ENCODE assay signal across 8 cellular contexts in the genomic region with DNA sequence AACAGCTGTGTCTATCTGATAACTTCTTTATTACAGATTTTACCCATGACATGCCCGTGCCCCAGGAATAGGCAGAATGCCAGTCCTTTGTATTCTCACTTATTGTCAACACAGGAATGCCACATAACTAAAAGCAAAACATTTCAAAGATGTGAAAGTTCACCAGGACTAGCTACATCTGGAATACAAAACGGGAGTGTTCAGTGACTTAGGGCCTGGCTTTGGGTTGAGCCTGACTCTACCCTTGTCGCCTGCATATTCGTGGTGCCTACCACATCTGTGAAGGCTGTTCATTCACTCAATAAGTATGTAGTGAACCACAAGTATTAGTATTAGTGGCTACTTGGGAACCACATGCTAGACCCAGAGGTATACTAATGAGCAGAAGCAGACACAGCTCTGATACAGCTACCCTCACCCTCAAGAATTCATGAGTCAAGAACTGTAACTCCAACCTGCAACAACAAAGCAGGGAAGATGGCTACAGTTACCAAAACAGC. TPM values are rescaled to one million over a fixed set of nuclear protein-coding genes. Genes with fewer than 3 reads are reported as not detected.
DNase-seq lines count a peak whose midpoint lies in the region; ATAC-seq and TF ChIP-seq lines count a peak whose summit lies in the region.

No MANE protein-coding gene starts in this region.

- H3K27ac Mint-ChIP-seq in activated naive CD4-positive, alpha-beta T cell treated with anti-CD3 and anti-CD28 coated beads for 36 hours = peak overlapping the region; percentile 96
- H3K27ac Mint-ChIP-seq in activated T-helper 17 cell treated with anti-CD3 and anti-CD28 coated beads, Interleukin-2, amount 50 U/mL, for 72 hours = peak overlapping the region; percentile 79
- H3K27ac Mint-ChIP-seq in glutamatergic neuron (ENCODE audit: unreplicated experiment) = no peak overlapping the region

- H3K9ac ChIP-seq in mucosa of stomach (ENCODE audit: low read length) = peak overlapping the region; percentile 48

- H3K9me3 Mint-ChIP-seq in activated naive CD4-positive, alpha-beta T cell treated with anti-CD3 and anti-CD28 coated beads for 36 hours = no peaks in the 10 kb centered on the region
- no peaks in the 10 kb centered on the region for H3K9me3 Mint-ChIP-seq in activated T-helper 17 cell treated with anti-CD3 and anti-CD28 coated beads, Interleukin-2, amount 50 U/mL, for 72 hours
- no peaks in the 10 kb centered on the region for H3K9me3 Mint-ChIP-seq in glutamatergic neuron (ENCODE audit: unreplicated experiment)

- peaks cover 47% of the 10 kb centered on the region for H3K4me1 ChIP-seq in mucosa of stomach (ENCODE audit: control insufficient read depth, insufficient read depth, low read length)

- H3K4me3 Mint-ChIP-seq in activated naive CD4-positive, alpha-beta T cell treated with anti-CD3 and anti-CD28 coated beads for 36 hours = peak overlapping the region; percentile 96
- H3K4me3 Mint-ChIP-seq in activated T-helper 17 cell treated with anti-CD3 and anti-CD28 coated beads, Interleukin-2, amount 50 U/mL, for 72 hours = peak overlapping the region; percentile 91
- no peak overlapping the region for H3K4me3 Mint-ChIP-seq in glutamatergic neuron (ENCODE audit: unreplicated experiment)

- ATAC-seq in HG03060 (IDR thresholded peaks at IDR 0.05; ENCODE audit: low read depth, unreplicated experiment) = peak; percentile 58
- peak; percentile 63 for ATAC-seq in activated T-helper 17 cell treated with anti-CD3 and anti-CD28 coated beads, Interleukin-2, amount 50 U/mL, for 72 hours (replicated peaks)

- no peaks in the 10 kb centered on the region for H3K27me3 ChIP-seq in mucosa of stomach (ENCODE audit: control insufficient read depth, insufficient read depth, low read length)

- no peaks in the 10 kb centered on the region for H3K27me3 Mint-ChIP-seq in activated naive CD4-positive, alpha-beta T cell treated with anti-CD3 and anti-CD28 coated beads for 36 hours (ENCODE audit: low read depth)
- H3K27me3 Mint-ChIP-seq in activated T-helper 17 cell treated with anti-CD3 and anti-CD28 coated beads, Interleukin-2, amount 50 U/mL, for 72 hours = no peaks in the 10 kb centered on the region
- H3K27me3 Mint-ChIP-seq in glutamatergic neuron (ENCODE audit: unreplicated experiment) = no peaks in the 10 kb centered on the region

- TF ChIP-seq CTCF in glutamatergic neuron (IDR thresholded peaks at IDR 0.05; ENCODE audit: partially characterized antibody, unreplicated experiment) = no peak

- intact Hi-C loops in activated naive CD4-positive, alpha-beta T cell treated with anti-CD3 and anti-CD28 coated beads for 36 hours (cut with micrococcal nuclease) = loop anchor here (1.0 to 5.0 kb wide), 4 partner anchors 8 to 1273 kb away; no protein-coding TSS in a partner anchor

- peak; percentile 60 for DNase-seq in activated naive CD4-positive, alpha-beta T cell treated with anti-CD3 and anti-CD28 coated beads for 36 hours
- DNase-seq in activated naive CD4-positive, alpha-beta T cell treated with anti-CD3 and anti-CD28 coated beads, Interleukin-2, amount 50 U/mL, for 16 hours = no peak
- DNase-seq in NCI-H1417 (lab: John Stamatoyannopoulos, UW) (no peak), glutamatergic neuron (no peak), NCI-H2081 treated with DMSO at 0.1 percent for 48 hours (lab: John Stamatoyannopoulos, UW) (no peak)

- H3K4me3 ChIP-seq in mucosa of stomach (ENCODE audit: low read length) = no peak overlapping the region

- H3K9me3 ChIP-seq in mucosa of stomach (ENCODE audit: control insufficient read depth, low read length) = no peaks in the 10 kb centered on the region

- peaks cover 48% of the 10 kb centered on the region for H3K36me3 Mint-ChIP-seq in activated naive CD4-positive, alpha-beta T cell treated with anti-CD3 and anti-CD28 coated beads for 36 hours (ENCODE audit: low read depth)
- peaks cover 54% of the 10 kb centered on the region for H3K36me3 Mint-ChIP-seq in activated T-helper 17 cell treated with anti-CD3 and anti-CD28 coated beads, Interleukin-2, amount 50 U/mL, for 72 hours (ENCODE audit: low read depth)
- no peaks in the 10 kb centered on the region for H3K36me3 Mint-ChIP-seq in glutamatergic neuron (ENCODE audit: unreplicated experiment)

- CTCF ChIA-PET in activated naive CD4-positive, alpha-beta T cell treated with anti-CD3 and anti-CD28 coated beads for 36 hours (lab: Charles Lee) = interaction anchor here (1.0 to 9.9 kb wide), 8 partner anchors 8 to 74 kb away, joined by 3 to 122 read pairs (median 4); no protein-coding TSS in a partner anchor

- peaks cover 64% of the 10 kb centered on the region for H3K4me1 Mint-ChIP-seq in activated naive CD4-positive, alpha-beta T cell treated with anti-CD3 and anti-CD28 coated beads for 36 hours (ENCODE audit: low read depth)
- H3K4me1 Mint-ChIP-seq in activated T-helper 17 cell treated with anti-CD3 and anti-CD28 coated beads, Interleukin-2, amount 50 U/mL, for 72 hours = peaks cover 48% of the 10 kb centered on the region
- H3K4me1 Mint-ChIP-seq in glutamatergic neuron (ENCODE audit: low read depth, unreplicated experiment) = no peaks in the 10 kb centered on the region

- no peaks in the 10 kb centered on the region for H3K36me3 ChIP-seq in mucosa of stomach (ENCODE audit: control insufficient read depth, insufficient read depth, low read length)

RNA-seq across cellular contexts. Expression of gene TNFSF10, which starts 2.8 kb away (rescaled TPM):
- total RNA-seq in activated naive CD4-positive, alpha-beta T cell treated with anti-CD3 and anti-CD28 coated beads for 36 hours = 10 to 100 TPM; 31.8 to 32.7 TPM
- total RNA-seq in activated T-helper 17 cell treated with anti-CD3 and anti-CD28 coated beads, Interleukin-2, amount 50 U/mL, for 72 hours = 10 to 100 TPM; 33.6 to 36.1 TPM
- not detected for total RNA-seq in glutamatergic neuron (ENCODE audit: unreplicated experiment)

Comparison
In these comparisons a context has a peak if more than half of its experiments do, and no peak if none do; other contexts are left out.
1. RNA of gene TNFSF10, which starts 2.8 kb away (total RNA-seq): 33.6 to 36.1 TPM in activated T-helper 17 cell treated with anti-CD3 and anti-CD28 coated beads, Interleukin-2, amount 50 U/mL, for 72 hours and 31.8 to 32.7 TPM in activated naive CD4-positive, alpha-beta T cell treated with anti-CD3 and anti-CD28 coated beads for 36 hours; not detected in glutamatergic neuron (single experiment); every median in the first group is over 10 times any median in the second.